ENCODE assay signal across 8 cellular contexts in genomic region chr20:1537731-1538058, GRCh38. TPM values are rescaled to one million over a fixed set of nuclear protein-coding genes. Genes with fewer than 3 reads are reported as not detected.
DNase-seq lines count a peak whose midpoint lies in the region; ATAC-seq and TF ChIP-seq lines count a peak whose summit lies in the region.
"Had no signal": no experiment of that assay in that cellular context is flagged by ENCODE, and none has a peak within 500 bp of the region (broad histone marks: within the 10 kb centered on the region; RNA-seq: fewer than 3 reads in every experiment).

No MANE protein-coding gene starts in this region.

- H3K36me3 ChIP-seq in heart right ventricle = no peaks in the 10 kb centered on the region

- ATAC-seq in heart right ventricle = peak; percentile 58 to 86 (median 79)
- ATAC-seq in stimulated activated naive B cell treated with anti-CD40 and anti-IgM and Interleukin-4, amounts not matched to agents 10 μg/mL and 1 μg/mL and 100 μg/mL, for 72 hours (replicated peaks) = peak; percentile 75 to 80

- no peaks in the 10 kb centered on the region for H3K27me3 Mint-ChIP-seq in stimulated activated naive B cell treated with anti-CD40 and anti-IgM and Interleukin-4, amounts not matched to agents 10 μg/mL and 1 μg/mL and 100 μg/mL, for 72 hours
- H3K27me3 Mint-ChIP-seq in progenitor cell of endocrine pancreas = peaks cover 29% of the 10 kb centered on the region

- peak; percentile 31 for DNase-seq in GM20000 (ENCODE audit: low spot score)
- peak; percentile 35 for DNase-seq in RPMI7951 (ENCODE audit: low read depth)
- peak; percentile 23 to 37 for DNase-seq in heart right ventricle
- DNase-seq in stimulated activated naive B cell treated with anti-CD40 and anti-IgM and Interleukin-4, amounts not matched to agents 10 μg/mL and 1 μg/mL and 100 μg/mL, for 72 hours = peak; percentile 47
- no peak for DNase-seq in GM19240 (ENCODE audit: insufficient read length, low spot score)
- no peak for DNase-seq in progenitor cell of endocrine pancreas (ENCODE audit: low spot score, unreplicated experiment)
- no peak for DNase-seq in epidermal melanocyte (ENCODE audit: insufficient read length, low spot score)

- peaks cover 34 to 42% of the 10 kb centered on the region in 2 donors for H3K4me1 Mint-ChIP-seq in stimulated activated naive B cell treated with anti-CD40 and anti-IgM and Interleukin-4, amounts not matched to agents 10 μg/mL and 1 μg/mL and 100 μg/mL, for 72 hours
- no peaks in the 10 kb centered on the region for H3K4me1 Mint-ChIP-seq in progenitor cell of endocrine pancreas (ENCODE audit: low read depth)

- WGBS in heart right ventricle, 2 donors = 56 to 71% methylated on average over 4 of the region's 4 CpGs

- H3K27ac ChIP-seq in heart right ventricle = peak overlapping the region in 5 of 10 donors; percentile 33 to 94 (median 49)

- no peaks in the 10 kb centered on the region for H3K9me3 Mint-ChIP-seq in stimulated activated naive B cell treated with anti-CD40 and anti-IgM and Interleukin-4, amounts not matched to agents 10 μg/mL and 1 μg/mL and 100 μg/mL, for 72 hours
- no peaks in the 10 kb centered on the region for H3K9me3 Mint-ChIP-seq in progenitor cell of endocrine pancreas (ENCODE audit: low read depth)

- H3K4me1 ChIP-seq in heart right ventricle = peaks cover 0 to 43% (median 0%) of the 10 kb centered on the region in 9 donors

- H3K27ac Mint-ChIP-seq in stimulated activated naive B cell treated with anti-CD40 and anti-IgM and Interleukin-4, amounts not matched to agents 10 μg/mL and 1 μg/mL and 100 μg/mL, for 72 hours = peak overlapping the region; percentile 74
- no peak overlapping the region for H3K27ac Mint-ChIP-seq in progenitor cell of endocrine pancreas

- H3K9me3 ChIP-seq in heart right ventricle = peaks cover 0 to 12% (median 0%) of the 10 kb centered on the region in 11 donors

- H3K4me3 ChIP-seq in heart right ventricle = peak overlapping the region in 1 of 10 donors; percentile 29

- H3K36me3 Mint-ChIP-seq in stimulated activated naive B cell treated with anti-CD40 and anti-IgM and Interleukin-4, amounts not matched to agents 10 μg/mL and 1 μg/mL and 100 μg/mL, for 72 hours = no peaks in the 10 kb centered on the region
- H3K36me3 Mint-ChIP-seq in progenitor cell of endocrine pancreas (ENCODE audit: insufficient read depth) = no peaks in the 10 kb centered on the region

- intact Hi-C loops in heart right ventricle (cut with DNase I) = no loop called here

- peak overlapping the region; percentile 25 to 27 for H3K4me3 Mint-ChIP-seq in stimulated activated naive B cell treated with anti-CD40 and anti-IgM and Interleukin-4, amounts not matched to agents 10 μg/mL and 1 μg/mL and 100 μg/mL, for 72 hours
- H3K4me3 Mint-ChIP-seq in progenitor cell of endocrine pancreas (ENCODE audit: low read depth) = no peak overlapping the region

- TF ChIP-seq CTCF in GM20000 (IDR thresholded peaks at IDR 0.05; ENCODE audit: extremely low read depth, missing control alignments) (no peak), heart right ventricle (IDR thresholded peaks at IDR 0.05) (no peak), progenitor cell of endocrine pancreas (IDR thresholded peaks at IDR 0.05; ENCODE audit: unreplicated experiment) (no peak)

- peaks cover 0 to 10% (median 0%) of the 10 kb centered on the region in 7 donors for H3K27me3 ChIP-seq in heart right ventricle

RNA-seq across cellular contexts. Expression of gene SIRPD, which starts 19.8 kb away (rescaled TPM):
- 0.36 and 0.68 TPM in 2 replicates for total RNA-seq in RPMI7951 (2014; rRNA removed; shearing (Covaris generic))
- total RNA-seq in heart right ventricle (under 1 TPM in 1 of 10 donors, not detected in 9; 0.23 TPM), progenitor cell of endocrine pancreas (not detected in 2 replicates)
- polyA plus RNA-seq in heart right ventricle = under 1 TPM in 1 of 2 donors, not detected in 1; 0.17 TPM
- total RNA-seq: dermis microvascular lymphatic vessel endothelial cell had no signal

RNA-seq across cellular contexts. Expression of gene SIRPB2, which starts 46.5 kb away (rescaled TPM):
- total RNA-seq in RPMI7951 (2014; rRNA removed; shearing (Covaris generic)) = not detected in 2 replicates
- total RNA-seq in heart right ventricle (1 to 10 TPM in 6 of 10 donors, under 1 TPM in 4; 0.23 to 7.3 (median 1.7) TPM), progenitor cell of endocrine pancreas (not detected in 2 replicates)
- 1 to 10 TPM in 1 of 2 donors, under 1 TPM in 1; 0.88 to 1.2 TPM for polyA plus RNA-seq in heart right ventricle

Comparison
In these comparisons a context has a peak if more than half of its experiments do, and no peak if none do; other contexts are left out.
1. DNase-seq: peak in GM20000 (single experiment), RPMI7951 (single experiment), heart right ventricle (2 of 2) and stimulated activated naive B cell treated with anti-CD40 and anti-IgM and Interleukin-4, amounts not matched to agents 10 μg/mL and 1 μg/mL and 100 μg/mL, for 72 hours (single experiment); none in GM19240 (single experiment), progenitor cell of endocrine pancreas (single experiment) and epidermal melanocyte (single experiment).